ENCODE assay signal across 16 cellular contexts in genomic region chr17:34598161-34598776, GRCh38. TPM values are rescaled to one million over a fixed set of nuclear protein-coding genes. Genes with fewer than 3 reads are reported as not detected.
DNase-seq lines count a peak whose midpoint lies in the region; TF ChIP-seq lines count a peak whose summit lies in the region.
"Had no signal": no experiment of that assay in that cellular context is flagged by ENCODE, and none has a peak within 500 bp of the region (broad histone marks: within the 10 kb centered on the region; RNA-seq: fewer than 3 reads in every experiment).

No MANE protein-coding gene starts in this region.

- H3K4me3 ChIP-seq in endodermal cell (ENCODE audit: low read length) = no peak overlapping the region
- H3K4me3 ChIP-seq in CD8-positive, alpha-beta memory T cell (ENCODE audit: low read length) = no peak overlapping the region
- H3K4me3 ChIP-seq: ascending aorta, gastrocnemius medialis, thoracic aorta had no signal

- H3K4me3 Mint-ChIP-seq in endodermal cell = no peak overlapping the region
- H3K4me3 Mint-ChIP-seq in CD8-positive, alpha-beta memory T cell = no peak overlapping the region
- H3K4me3 Mint-ChIP-seq: natural killer cell treated with Interleukin-12 subunit alpha and Interleukin-12 subunit beta and Interleukin-15 and Interleukin-18, amount 100 ng/mL, for 72 hours had no signal

- no peak for TF ChIP-seq CTCF in endodermal cell (conservative IDR thresholded peaks at IDR 0.05)

- no peaks in the 10 kb centered on the region for H3K9me3 ChIP-seq in endodermal cell (ENCODE audit: control insufficient read depth, low read length)
- no peaks in the 10 kb centered on the region for H3K9me3 ChIP-seq in CD8-positive, alpha-beta memory T cell (ENCODE audit: low read length)
- H3K9me3 ChIP-seq: ascending aorta, gastrocnemius medialis, thoracic aorta had no signal

- H3K27ac Mint-ChIP-seq in endodermal cell = peak overlapping the region; percentile 44
- H3K27ac Mint-ChIP-seq in CD8-positive, alpha-beta memory T cell = peak overlapping the region in 1 of 8 donors; percentile 48
- H3K27ac Mint-ChIP-seq: natural killer cell treated with Interleukin-12 subunit alpha and Interleukin-12 subunit beta and Interleukin-15 and Interleukin-18, amount 100 ng/mL, for 72 hours had no signal

- CTCF ChIA-PET in CD8-positive, alpha-beta memory T cell (lab: Charles Lee) = no interaction called here
- CTCF ChIA-PET in HEK293T (lab: Yijun Ruan, JAX) = no interaction called here

- H3K9ac ChIP-seq in endodermal cell (ENCODE audit: extremely low read depth, low read length, poor library complexity, severe bottlenecking) = no peak overlapping the region

- peaks cover 45% of the 10 kb centered on the region for H3K27me3 Mint-ChIP-seq in endodermal cell (ENCODE audit: insufficient read depth)
- H3K27me3 Mint-ChIP-seq in CD8-positive, alpha-beta memory T cell = peaks cover 24 to 41% of the 10 kb centered on the region in 2 donors

- no peaks in the 10 kb centered on the region for H3K9me3 Mint-ChIP-seq in endodermal cell
- no peaks in the 10 kb centered on the region for H3K9me3 Mint-ChIP-seq in CD8-positive, alpha-beta memory T cell
- H3K9me3 Mint-ChIP-seq: natural killer cell treated with Interleukin-12 subunit alpha and Interleukin-12 subunit beta and Interleukin-15 and Interleukin-18, amount 100 ng/mL, for 72 hours had no signal

- no peaks in the 10 kb centered on the region for H3K36me3 Mint-ChIP-seq in endodermal cell (ENCODE audit: low read depth)
- H3K36me3 Mint-ChIP-seq in CD8-positive, alpha-beta memory T cell = no peaks in the 10 kb centered on the region
- H3K36me3 Mint-ChIP-seq: natural killer cell treated with Interleukin-12 subunit alpha and Interleukin-12 subunit beta and Interleukin-15 and Interleukin-18, amount 100 ng/mL, for 72 hours had no signal

- peaks cover 28% of the 10 kb centered on the region for H3K27me3 ChIP-seq in endodermal cell (ENCODE audit: control insufficient read depth, insufficient read depth, low read length, poor library complexity, severe bottlenecking)
- H3K27me3 ChIP-seq in CD8-positive, alpha-beta memory T cell (ENCODE audit: insufficient read depth, low read length, poor library complexity, severe bottlenecking) = no peaks in the 10 kb centered on the region
- H3K27me3 ChIP-seq: ascending aorta had no signal

- peaks cover 22% of the 10 kb centered on the region for H3K4me1 Mint-ChIP-seq in endodermal cell
- H3K4me1 Mint-ChIP-seq in CD8-positive, alpha-beta memory T cell = no peaks in the 10 kb centered on the region

- H3K36me3 ChIP-seq in endodermal cell (ENCODE audit: control insufficient read depth, insufficient read depth, low read length) = no peaks in the 10 kb centered on the region
- H3K36me3 ChIP-seq in CD8-positive, alpha-beta memory T cell (ENCODE audit: insufficient read depth, low read length) = no peaks in the 10 kb centered on the region
- H3K36me3 ChIP-seq: ascending aorta, gastrocnemius medialis, thoracic aorta had no signal

- peak; percentile 30 for DNase-seq in NCI-H1105 (lab: John Stamatoyannopoulos, UW)
- peak; percentile 28 for DNase-seq in NCI-H526 treated with DMSO at 0.1 percent for 48 hours (lab: John Stamatoyannopoulos, UW)
- peak; percentile 92 for DNase-seq in endodermal cell
- peak; percentile 63 for DNase-seq in occipital lobe (lab: John Stamatoyannopoulos, UW)
- no peak for DNase-seq in activated CD4-positive, alpha-beta T cell treated with anti-CD3 and anti-CD28 coated beads, Interleukin-2, amount 50 U/mL, for 4 hours
- DNase-seq in CD8-positive, alpha-beta memory T cell = no peak
- no peak for DNase-seq in HEK293T (ENCODE audit: extremely low spot score)
- DNase-seq: activated CD4-positive, alpha-beta T cell treated with anti-CD3 and anti-CD28 coated beads for 1 hour; effector CD4-positive, alpha-beta T cell; gastrocnemius medialis; GF-D8; left cardiac atrium had no signal

- H3K4me1 ChIP-seq in endodermal cell (ENCODE audit: control insufficient read depth, insufficient read depth, low read length) = peaks cover 18% of the 10 kb centered on the region
- H3K4me1 ChIP-seq in CD8-positive, alpha-beta memory T cell (ENCODE audit: insufficient read depth, low read length) = no peaks in the 10 kb centered on the region
- H3K4me1 ChIP-seq: ascending aorta, gastrocnemius medialis had no signal

- no peak overlapping the region for H3K27ac ChIP-seq in endodermal cell (ENCODE audit: low read depth, low read length)
- H3K27ac ChIP-seq in CD8-positive, alpha-beta memory T cell (ENCODE audit: low read depth, low read length) = no peak overlapping the region
- H3K27ac ChIP-seq: ascending aorta, gastrocnemius medialis, thoracic aorta had no signal

- 26% methylated on average over 2 of the region's 2 CpGs; no CpG with 5 or more reads in 1 of the 2 experiments for WGBS in endodermal cell (ENCODE audit: insufficient coverage in 1 of 2, insufficient read length in 1 of 2), 2 experiments

- POLR2A ChIA-PET in CD8-positive, alpha-beta memory T cell (lab: Charles Lee) = no interaction called here
- POLR2A ChIA-PET in HEK293T (lab: Yijun Ruan, JAX) = no interaction called here

TF ChIP-seq in HEK293T, 16 proteins besides CTCF, POLR2A, EP300 and RAD21:
- TF ChIP-seq LEF1 (IDR thresholded peaks at IDR 0.05; ENCODE audit: borderline replicate concordance) = no peak
- TF ChIP-seq BHLHE40 (IDR thresholded peaks at IDR 0.05; ENCODE audit: borderline replicate concordance) = no peak
- TF ChIP-seq SP1 (IDR thresholded peaks at IDR 0.05) = no peak
- no peak for TF ChIP-seq ZNF384 (IDR thresholded peaks at IDR 0.05)
- no peak for TF ChIP-seq FOXM1 (IDR thresholded peaks at IDR 0.05; ENCODE audit: borderline replicate concordance)
- no peak for TF ChIP-seq FOXA1 (IDR thresholded peaks at IDR 0.05)
- TF ChIP-seq SUZ12 (IDR thresholded peaks at IDR 0.05) = no peak
- TF ChIP-seq CTBP1 (IDR thresholded peaks at IDR 0.05; ENCODE audit: borderline replicate concordance) = no peak
- no peak for TF ChIP-seq ELF4 (IDR thresholded peaks at IDR 0.05)
- TF ChIP-seq PKNOX1 (IDR thresholded peaks at IDR 0.05) = no peak
- no peak for TF ChIP-seq HDGF (IDR thresholded peaks at IDR 0.05; ENCODE audit: borderline replicate concordance)
- no peak for TF ChIP-seq FOXK2 (IDR thresholded peaks at IDR 0.05)
- no peak for TF ChIP-seq NFRKB (IDR thresholded peaks at IDR 0.05)
- TF ChIP-seq L3MBTL2 (conservative IDR thresholded peaks at IDR 0.05) = no peak

RNA-seq across cellular contexts. Expression of gene TMEM132E, which starts 18.9 kb away (rescaled TPM):
- total RNA-seq in endodermal cell = under 1 TPM in 1 of 2 donors, not detected in 1; 0.15 TPM
- 1.1 TPM for polyA plus RNA-seq in endodermal cell (2013, experiment 1 of 2)
- 0.83 TPM for polyA plus RNA-seq in endodermal cell (2013, experiment 2 of 2)
- 0.78 TPM for total RNA-seq in occipital lobe
- not detected for total RNA-seq in CD8-positive, alpha-beta memory T cell
- polyA plus RNA-seq in CD8-positive, alpha-beta memory T cell = 0.24 TPM
- total RNA-seq: ascending aorta; gastrocnemius medialis; HT-29; natural killer cell treated with Interleukin-12 subunit alpha and Interleukin-12 subunit beta and Interleukin-15 and Interleukin-18, amount 100 ng/mL, for 72 hours had no signal

Comparison
In these comparisons a context has a peak if more than half of its experiments do, and no peak if none do; other contexts are left out.
1. DNase-seq: peak in NCI-H1105 (single experiment), NCI-H526 treated with DMSO at 0.1 percent for 48 hours (single experiment), endodermal cell (single experiment) and occipital lobe (single experiment); none in activated CD4-positive, alpha-beta T cell treated with anti-CD3 and anti-CD28 coated beads, Interleukin-2, amount 50 U/mL, for 4 hours (0 of 2), CD8-positive, alpha-beta memory T cell (0 of 5) and HEK293T (single experiment).